In the genomic region with DNA sequence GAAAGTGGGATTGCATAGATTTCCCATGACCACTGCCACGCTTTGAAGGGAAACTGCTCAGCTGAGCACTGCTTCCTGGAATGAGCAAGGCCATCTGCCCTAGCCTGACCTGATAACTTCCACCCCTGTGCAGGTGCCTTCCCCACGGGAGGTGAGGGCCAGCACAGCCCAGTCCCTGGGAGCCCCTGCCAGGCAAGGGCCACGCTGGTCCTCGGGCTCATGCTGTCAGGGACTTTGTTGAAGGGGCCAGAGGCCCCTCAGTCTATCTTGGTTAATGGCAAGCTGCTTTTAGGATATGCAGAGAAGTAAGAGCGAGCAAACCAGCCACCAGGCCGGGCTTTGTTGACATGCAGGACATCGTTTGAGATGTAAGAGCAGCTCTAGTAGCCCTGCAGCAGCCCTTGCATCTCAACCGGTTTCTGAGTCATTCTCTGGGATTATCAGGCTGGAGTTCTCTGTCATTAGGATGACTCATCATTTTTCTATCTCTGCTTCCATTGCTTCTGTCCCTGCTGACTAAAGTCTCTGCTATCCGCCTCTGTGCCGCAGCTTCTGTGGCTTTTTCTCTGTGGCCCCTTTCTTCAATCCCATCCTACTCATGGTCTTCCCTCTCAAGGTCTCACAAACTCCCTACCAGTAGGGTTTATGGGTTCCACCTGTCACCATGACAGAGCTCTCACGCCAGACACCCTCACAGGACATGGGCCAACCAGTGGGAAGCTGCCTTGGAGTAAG, we compare ENCODE assay signal across 9 cellular contexts. TPM values are rescaled to one million over a fixed set of nuclear protein-coding genes. Genes with fewer than 3 reads are reported as not detected.
DNase-seq lines count a peak whose midpoint lies in the region; ATAC-seq and TF ChIP-seq lines count a peak whose summit lies in the region.
"Had no signal": no experiment of that assay in that cellular context is flagged by ENCODE, and none has a peak within 500 bp of the region (broad histone marks: within the 10 kb centered on the region; RNA-seq: fewer than 3 reads in every experiment).

No MANE protein-coding gene starts in this region.

- H3K9me3 ChIP-seq in right lobe of liver: no peaks in the 10 kb centered on the region

- H3K9me3 Mint-ChIP-seq in brain: no peaks in the 10 kb centered on the region

- H3K4me1 ChIP-seq in KMS-11 (ENCODE audit: low read depth, poor library complexity, severe bottlenecking) (peaks cover 57% of the 10 kb centered on the region), right lobe of liver (peaks cover 0 to 10% (median 4%) of the 10 kb centered on the region in 4 donors)

- DNase-seq in right lobe of liver: no peak
- no peak for DNase-seq in NCI-H2107 (lab: John Stamatoyannopoulos, UW)
- DNase-seq in NOMO-1 treated with dmso at 0.1 percent for 144 hours (lab: John Stamatoyannopoulos, UW; ENCODE audit: unreplicated experiment): no peak
- DNase-seq in NCI-H446 treated with DMSO at 0.1 percent for 48 hours (lab: John Stamatoyannopoulos, UW): no peak
- no peak for DNase-seq in stimulated activated naive CD4-positive, alpha-beta T cell (lab: John Stamatoyannopoulos, UW)
- DNase-seq: hippocampal formation had no signal

- peak overlapping the region; percentile 5; the same call in 1 of the 2 replicates for H2AFZ ChIP-seq in KMS-11 (ENCODE audit: low read depth)

- no peak overlapping the region for H3K9ac ChIP-seq in KMS-11

- H3K4me1 Mint-ChIP-seq in brain: peaks cover 12% of the 10 kb centered on the region

- H3K27me3 Mint-ChIP-seq in brain: peaks cover 4% of the 10 kb centered on the region

- no peak overlapping the region for H3K4me3 Mint-ChIP-seq in brain

- 57% methylated on average over 5 of the region's 11 CpGs for WGBS in right lobe of liver (ENCODE audit: insufficient coverage, low coverage, low lambda C conversion rate, missing lambda C conversion rate)

- peak; percentile 50 to 92 (median 64) for ATAC-seq in right lobe of liver

- H3K36me3 ChIP-seq in KMS-11 (ENCODE audit: insufficient read depth) (no peaks in the 10 kb centered on the region), right lobe of liver (no peaks in the 10 kb centered on the region)

- no peak for TF ChIP-seq POLR2A in right lobe of liver (IDR thresholded peaks at IDR 0.05)

- H3K79me2 ChIP-seq in KMS-11 (ENCODE audit: insufficient read depth, low read depth): no peaks in the 10 kb centered on the region

- H3K4me3 ChIP-seq in KMS-11 (IDR thresholded peaks at IDR 0.05; ENCODE audit: insufficient read depth, low read depth, low read length) (no peak overlapping the region), right lobe of liver (no peak overlapping the region)

- H4K20me1 ChIP-seq in KMS-11 (ENCODE audit: insufficient read depth): no peaks in the 10 kb centered on the region

- no peak for TF ChIP-seq CTCF in C4-2B (conservative IDR thresholded peaks at IDR 0.05)
- no peak for TF ChIP-seq CTCF in KMS-11 (conservative IDR thresholded peaks at IDR 0.05; ENCODE audit: low read depth, low read length)
- TF ChIP-seq CTCF in brain (conservative IDR thresholded peaks at IDR 0.05): no peak
- TF ChIP-seq CTCF in right lobe of liver (IDR thresholded peaks at IDR 0.05): no peak

- H3K4me2 ChIP-seq in KMS-11: no peak overlapping the region; the same call in 1 of the 2 replicates

- no peaks in the 10 kb centered on the region for H3K27me3 ChIP-seq in KMS-11 (ENCODE audit: insufficient read depth, low read depth)
- no peaks in the 10 kb centered on the region for H3K27me3 ChIP-seq in right lobe of liver

- H3K27ac ChIP-seq in C4-2B (peak overlapping the region; percentile 75), KMS-11 (no peak overlapping the region), right lobe of liver (no peak overlapping the region)

- peak overlapping the region in 3 of 5 experiments; percentile 30 to 78 (median 69) for H3K27ac Mint-ChIP-seq in brain

- no peaks in the 10 kb centered on the region for H3K36me3 Mint-ChIP-seq in brain

- intact Hi-C loops in right lobe of liver (cut with DNase I): no loop called here

RNA-seq across cellular contexts. Expression of a gene that starts 30.6 kb away (rescaled TPM):
- polyA plus RNA-seq in brain (ENCODE audit: insufficient read depth, low read depth, low replicate concordance): 0.39 TPM
- 100 to 1,000 TPM in 5 of 6 experiments, 10 to 100 TPM in 1; 96.4 to 152 (median 123) TPM for total RNA-seq in right lobe of liver
